1 cellular context compared by ENCODE assay signal in the genomic region with DNA sequence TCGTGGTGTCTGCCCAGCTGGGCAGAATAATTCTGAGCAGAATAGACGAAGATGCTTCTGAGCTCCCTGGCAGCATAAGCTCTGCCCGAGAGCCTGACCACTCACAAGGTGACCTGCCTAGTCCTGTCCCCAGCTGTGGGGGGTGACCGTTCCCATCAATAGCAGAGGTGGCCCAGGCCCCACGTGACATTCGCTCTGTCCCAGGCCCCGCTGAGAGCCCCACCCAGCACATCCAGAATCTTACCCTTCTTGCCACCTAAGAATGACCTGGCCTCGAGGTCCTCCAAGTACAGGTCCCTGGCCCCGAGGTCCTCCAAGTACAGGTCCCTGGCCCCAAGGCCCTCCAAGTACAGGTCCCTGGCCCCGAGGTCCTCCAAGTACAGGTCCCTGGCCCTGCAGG.
TF ChIP-seq lines count a peak whose summit lies in the region.

No MANE protein-coding gene starts in this region.

TF ChIP-seq in SK-N-SH, 30 proteins besides CTCF, POLR2A, EP300 and RAD21 (continued from another document):
- TF ChIP-seq, protein P1, sequence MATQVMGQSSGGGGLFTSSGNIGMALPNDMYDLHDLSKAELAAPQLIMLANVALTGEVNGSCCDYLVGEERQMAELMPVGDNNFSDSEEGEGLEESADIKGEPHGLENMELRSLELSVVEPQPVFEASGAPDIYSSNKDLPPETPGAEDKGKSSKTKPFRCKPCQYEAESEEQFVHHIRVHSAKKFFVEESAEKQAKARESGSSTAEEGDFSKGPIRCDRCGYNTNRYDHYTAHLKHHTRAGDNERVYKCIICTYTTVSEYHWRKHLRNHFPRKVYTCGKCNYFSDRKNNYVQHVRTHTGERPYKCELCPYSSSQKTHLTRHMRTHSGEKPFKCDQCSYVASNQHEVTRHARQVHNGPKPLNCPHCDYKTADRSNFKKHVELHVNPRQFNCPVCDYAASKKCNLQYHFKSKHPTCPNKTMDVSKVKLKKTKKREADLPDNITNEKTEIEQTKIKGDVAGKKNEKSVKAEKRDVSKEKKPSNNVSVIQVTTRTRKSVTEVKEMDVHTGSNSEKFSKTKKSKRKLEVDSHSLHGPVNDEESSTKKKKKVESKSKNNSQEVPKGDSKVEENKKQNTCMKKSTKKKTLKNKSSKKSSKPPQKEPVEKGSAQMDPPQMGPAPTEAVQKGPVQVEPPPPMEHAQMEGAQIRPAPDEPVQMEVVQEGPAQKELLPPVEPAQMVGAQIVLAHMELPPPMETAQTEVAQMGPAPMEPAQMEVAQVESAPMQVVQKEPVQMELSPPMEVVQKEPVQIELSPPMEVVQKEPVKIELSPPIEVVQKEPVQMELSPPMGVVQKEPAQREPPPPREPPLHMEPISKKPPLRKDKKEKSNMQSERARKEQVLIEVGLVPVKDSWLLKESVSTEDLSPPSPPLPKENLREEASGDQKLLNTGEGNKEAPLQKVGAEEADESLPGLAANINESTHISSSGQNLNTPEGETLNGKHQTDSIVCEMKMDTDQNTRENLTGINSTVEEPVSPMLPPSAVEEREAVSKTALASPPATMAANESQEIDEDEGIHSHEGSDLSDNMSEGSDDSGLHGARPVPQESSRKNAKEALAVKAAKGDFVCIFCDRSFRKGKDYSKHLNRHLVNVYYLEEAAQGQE (IDR thresholded peaks at IDR 0.05; ENCODE audit: low read depth, low read length) = no peak
- TF ChIP-seq TCF12 (IDR thresholded peaks at IDR 0.05) (no peak), JUND (IDR thresholded peaks at IDR 0.05) (no peak), NFIC (IDR thresholded peaks at IDR 0.05; ENCODE audit: borderline replicate concordance) (no peak)
